Comparison of ENCODE assay signal across 1 cellular context in genomic region chr18:785242-785641, GRCh38.
TF ChIP-seq lines count a peak whose summit lies in the region.

No MANE protein-coding gene starts in this region.

TF ChIP-seq in K562, 482 proteins besides CTCF, POLR2A, EP300 and RAD21 (continued from another document):
- TF ChIP-seq ZBTB40 (IDR thresholded peaks at IDR 0.05) (peak; percentile 61; the same call in 1 of the 2 replicates), ZBTB40 (CRISPR knock-in tag; IDR thresholded peaks at IDR 0.05) (no peak), ZNF347 (CRISPR knock-in tag; IDR thresholded peaks at IDR 0.05; ENCODE audit: low read depth) (no peak), RNF2 (IDR thresholded peaks at IDR 0.05) (no peak), ZNF639 (CRISPR knock-in tag; conservative IDR thresholded peaks at IDR 0.05 in 1 of 2, IDR thresholded peaks at IDR 0.05 in 1 of 2) (peak in 1 of 2 experiments; percentile 41; a peak in 1 of 4 replicates), NFIX (CRISPR knock-in tag; IDR thresholded peaks at IDR 0.05; ENCODE audit: low read depth) (no peak), ZBTB12 (CRISPR knock-in tag; IDR thresholded peaks at IDR 0.05) (no peak)
